ENCODE assay signal across 7 cellular contexts in genomic region chr13:40777166-40777956, GRCh38. TPM values are rescaled to one million over a fixed set of nuclear protein-coding genes. Genes with fewer than 3 reads are reported as not detected.
A peak's percentile ranks its signal among the peaks of the same experiment; 100 is the strongest.
DNase-seq lines count a peak whose midpoint lies in the region; ATAC-seq and TF ChIP-seq lines count a peak whose summit lies in the region.

No MANE protein-coding gene starts in this region.

- H3K27me3 Mint-ChIP-seq in IgD-negative memory B cell = no peaks in the 10 kb centered on the region

- peak; percentile 53 for DNase-seq in GM12864 (ENCODE audit: low read depth)
- peak; percentile 46 for DNase-seq in Panc1 (ENCODE audit: low read depth, low spot score)
- no peak for DNase-seq in astrocyte of the cerebellum (ENCODE audit: low read depth)

- H3K36me3 ChIP-seq in Panc1 (ENCODE audit: control insufficient read depth, insufficient read depth, low read length) (no peaks in the 10 kb centered on the region), iPS-15b (ENCODE audit: control insufficient read depth, insufficient read depth, low read length) (no peaks in the 10 kb centered on the region), skeletal muscle tissue (ENCODE audit: control insufficient read depth in 3 of 3, insufficient read depth in 3 of 3, low read length in 3 of 3) (no peaks in the 10 kb centered on the region)

- no peaks in the 10 kb centered on the region for H3K4me1 ChIP-seq in Panc1 (ENCODE audit: control insufficient read depth, insufficient read depth, low read length)
- H3K4me1 ChIP-seq in iPS-15b (ENCODE audit: control insufficient read depth, insufficient read depth, low read length) = peaks cover 5% of the 10 kb centered on the region
- peaks cover 0 to 2% (median 0%) of the 10 kb centered on the region in 3 donors for H3K4me1 ChIP-seq in skeletal muscle tissue (ENCODE audit: control insufficient read depth in 3 of 3, insufficient read depth in 3 of 3, low read length in 3 of 3)

- H3K27ac ChIP-seq in Panc1 (ENCODE audit: low read length) (no peak overlapping the region), skeletal muscle tissue (ENCODE audit: low read depth, low read length) (no peak overlapping the region)

- H3K9me3 Mint-ChIP-seq in IgD-negative memory B cell = no peaks in the 10 kb centered on the region

- H3K4me3 Mint-ChIP-seq in IgD-negative memory B cell = peak overlapping the region; percentile 36 to 91 (median 74)

- no peak overlapping the region for H3K9ac ChIP-seq in iPS-15b (ENCODE audit: low read depth, low read length)
- peak overlapping the region in 2 of 3 donors; percentile 10 to 30 for H3K9ac ChIP-seq in skeletal muscle tissue (ENCODE audit: low read depth in 1 of 3, low read length in 3 of 3)

- H3K36me3 Mint-ChIP-seq in IgD-negative memory B cell = no peaks in the 10 kb centered on the region

- in situ Hi-C loops in Panc1 (cut with HindIII; ENCODE audit: low pct_unique_long_range_greater_than_20kb, low sequenced_read_pairs) (no loop called here), astrocyte of the cerebellum (cut with HindIII; ENCODE audit: low sequenced_read_pairs) (no loop called here)

- H3K27ac Mint-ChIP-seq in IgD-negative memory B cell = peak overlapping the region in 2 of 3 donors; percentile 30 to 69

- ATAC-seq in GM21737 (IDR thresholded peaks at IDR 0.05; ENCODE audit: unreplicated experiment) (peak; percentile 70), Panc1 (peak; percentile 94)

- CTCF ChIA-PET in Panc1 (lab: Charles Lee) = interaction anchor here (0.5 to 1.0 kb wide), 5 partner anchors 12 to 215 kb away, joined by 3 to 6 read pairs (median 3); partner anchors contain the start of gene SLC25A15

- TF ChIP-seq CTCF in GM12864 (IDR thresholded peaks at IDR 0.05; ENCODE audit: low read depth, low read length, missing control alignments) (peak; percentile 58), Panc1 (IDR thresholded peaks at IDR 0.05) (peak; percentile 80), astrocyte of the cerebellum (IDR thresholded peaks at IDR 0.05; ENCODE audit: low read depth, low read length, missing control alignments) (peak; percentile 58)

- H3K4me1 Mint-ChIP-seq in IgD-negative memory B cell = peaks cover 15 to 19% (median 17%) of the 10 kb centered on the region in 3 donors

- no peaks in the 10 kb centered on the region for H3K9me3 ChIP-seq in Panc1 (ENCODE audit: control insufficient read depth, insufficient read depth, low read depth, low read length)
- H3K9me3 ChIP-seq in iPS-15b (ENCODE audit: control insufficient read depth, insufficient read depth, low read length) = no peaks in the 10 kb centered on the region
- H3K9me3 ChIP-seq in skeletal muscle tissue (ENCODE audit: control insufficient read depth in 3 of 3, low read length in 3 of 3) = no peaks in the 10 kb centered on the region

- H3K27me3 ChIP-seq in Panc1 (ENCODE audit: control insufficient read depth, insufficient read depth, low read length) (no peaks in the 10 kb centered on the region), iPS-15b (ENCODE audit: control insufficient read depth, insufficient read depth, low read length) (no peaks in the 10 kb centered on the region), skeletal muscle tissue (ENCODE audit: control insufficient read depth in 3 of 3, insufficient read depth in 3 of 3, low read length in 3 of 3) (no peaks in the 10 kb centered on the region)

- intact Hi-C loops in Panc1 (cut with micrococcal nuclease; ENCODE audit: unreplicated experiment) = no loop called here

- POLR2A ChIA-PET in Panc1 (lab: Charles Lee) = no interaction called here

- H3K4me3 ChIP-seq in GM12864 (ENCODE audit: low read depth, low read length) (no peak overlapping the region), Panc1 (ENCODE audit: low read depth in 2 of 2, low read length in 2 of 2) (peak overlapping the region; percentile 29 to 42), astrocyte of the cerebellum (ENCODE audit: low read depth, low read length) (no peak overlapping the region), iPS-15b (ENCODE audit: low read depth, low read length) (peak overlapping the region; percentile 31), skeletal muscle tissue (ENCODE audit: low read length in 3 of 3) (peak overlapping the region; percentile 36 to 57 (median 37))

- no TSS peak for BruUV-seq in Panc1 (replicated peaks; lab: Mats Ljungman, UMichigan)

RNA-seq across cellular contexts. Expression of gene MRPS31, which starts 6.4 kb away (rescaled TPM):
- 53.6 TPM for polyA plus RNA-seq in IgD-negative memory B cell
- 10.9 TPM for total RNA-seq in Panc1 (2021; ENCODE audit: unreplicated experiment)
- 10.3 TPM for polyA plus RNA-seq in Panc1 (2012; ENCODE audit: insufficient read length)
- 22.4 TPM for total RNA-seq in skeletal muscle tissue

RNA-seq across cellular contexts. Expression of gene SLC25A15, which starts 12.1 kb away (rescaled TPM):
- polyA plus RNA-seq in IgD-negative memory B cell = 2.0 TPM
- 16.4 TPM for total RNA-seq in Panc1 (2021; ENCODE audit: unreplicated experiment)
- 13.3 TPM for polyA plus RNA-seq in Panc1 (2012; ENCODE audit: insufficient read length)
- 14.6 TPM for total RNA-seq in skeletal muscle tissue

Comparison
In these comparisons a context has a peak if more than half of its experiments do, and no peak if none do; other contexts are left out.
1. H3K4me3 ChIP-seq: peak in Panc1 (2 of 2), iPS-15b (single experiment) and skeletal muscle tissue (3 of 3); none in GM12864 (single experiment) and astrocyte of the cerebellum (single experiment).
2. Peak in every context shown above with its lines, with median percentiles within 50 percentile points of each other: CTCF ChIP-seq.